Comparison of ENCODE assay signal across 8 cellular contexts in genomic region chr19:44752816-44753618, GRCh38. TPM values are rescaled to one million over a fixed set of nuclear protein-coding genes. Genes with fewer than 3 reads are reported as not detected.
DNase-seq lines count a peak whose midpoint lies in the region; ATAC-seq lines count a peak whose summit lies in the region.

No MANE protein-coding gene starts in this region.

- H3K27ac Mint-ChIP-seq in activated CD4-positive, alpha-beta memory T cell treated with anti-CD3 and anti-CD28 coated beads for 36 hours, result peak overlapping the region; percentile 99
- peak overlapping the region; percentile 95 to 97 for H3K27ac Mint-ChIP-seq in effector memory CD8-positive, alpha-beta T cell

- POLR2A ChIA-PET in activated CD4-positive, alpha-beta memory T cell treated with anti-CD3 and anti-CD28 coated beads for 36 hours (lab: Charles Lee), result interaction anchor here (0.6 to 2.1 kb wide), 6 partner anchors 12 to 1133 kb away, joined by 3 to 19 read pairs (median 6); partner anchors contain the start of gene IRF2BP1

- peak overlapping the region; percentile 93 for H3K4me3 Mint-ChIP-seq in activated CD4-positive, alpha-beta memory T cell treated with anti-CD3 and anti-CD28 coated beads for 36 hours
- H3K4me3 Mint-ChIP-seq in effector memory CD8-positive, alpha-beta T cell, result peak overlapping the region; percentile 89 to 92

- H3K9me3 Mint-ChIP-seq in activated CD4-positive, alpha-beta memory T cell treated with anti-CD3 and anti-CD28 coated beads for 36 hours, result no peaks in the 10 kb centered on the region
- no peaks in the 10 kb centered on the region for H3K9me3 Mint-ChIP-seq in effector memory CD8-positive, alpha-beta T cell

- peak; percentile 96 for DNase-seq in A172 (ENCODE audit: low spot score)
- peak; percentile 66 for DNase-seq in NCI-H748 treated with DMSO at 0.1 percent for 48 hours (lab: John Stamatoyannopoulos, UW)
- peak; percentile 99 for DNase-seq in activated CD4-positive, alpha-beta memory T cell treated with anti-CD3 and anti-CD28 coated beads for 36 hours
- DNase-seq in effector memory CD8-positive, alpha-beta T cell, result peak; percentile 94 to 95 (median 94)
- peak; percentile 96 for DNase-seq in mesenteric fat pad (ENCODE audit: low spot score)
- DNase-seq in stimulated activated CD8-positive, alpha-beta memory T cell treated with anti-CD3 and anti-CD28 coated beads, Interleukin-15, amount 100 ng/mL, for 24 hours (ENCODE audit: low read depth), result peak; percentile 75

- H3K36me3 Mint-ChIP-seq in activated CD4-positive, alpha-beta memory T cell treated with anti-CD3 and anti-CD28 coated beads for 36 hours, result peaks cover 77% of the 10 kb centered on the region
- peaks cover 81% of the 10 kb centered on the region for H3K36me3 Mint-ChIP-seq in effector memory CD8-positive, alpha-beta T cell (ENCODE audit: insufficient read depth)

- no peaks in the 10 kb centered on the region for H3K27me3 Mint-ChIP-seq in activated CD4-positive, alpha-beta memory T cell treated with anti-CD3 and anti-CD28 coated beads for 36 hours
- H3K27me3 Mint-ChIP-seq in effector memory CD8-positive, alpha-beta T cell, result no peaks in the 10 kb centered on the region

- H3K4me1 Mint-ChIP-seq in activated CD4-positive, alpha-beta memory T cell treated with anti-CD3 and anti-CD28 coated beads for 36 hours (ENCODE audit: low read depth), result peaks cover 52% of the 10 kb centered on the region
- H3K4me1 Mint-ChIP-seq in effector memory CD8-positive, alpha-beta T cell (ENCODE audit: low read depth in 2 of 2), result peaks cover 52 to 54% of the 10 kb centered on the region in 2 donors

- CTCF ChIA-PET in activated CD4-positive, alpha-beta memory T cell treated with anti-CD3 and anti-CD28 coated beads for 36 hours (lab: Charles Lee), result interaction anchor here (0.7 to 5.3 kb wide), 5 partner anchors 18 to 63 kb away, joined by 3 to 50 read pairs (median 5); no protein-coding TSS in a partner anchor

- intact Hi-C loops in activated CD4-positive, alpha-beta memory T cell treated with anti-CD3 and anti-CD28 coated beads for 36 hours (cut with micrococcal nuclease), result loop anchor here (1.0 to 5.0 kb wide), 4 partner anchors 17 to 424 kb away; partner anchors contain the start of genes BLOC1S3, TOMM40 and TRAPPC6A

- ATAC-seq in GM18517 (IDR thresholded peaks at IDR 0.05; ENCODE audit: unreplicated experiment) (peak; percentile 68), HG03039 (IDR thresholded peaks at IDR 0.05; ENCODE audit: unreplicated experiment) (peak; percentile 47)
- peak; percentile 76 for ATAC-seq in effector memory CD8-positive, alpha-beta T cell (replicated peaks)

RNA-seq across cellular contexts. Expression of gene BCL3, which starts 4.5 kb away (rescaled TPM):
- total RNA-seq in A172 (2014; rRNA removed; shearing (Covaris generic)), result 4.4 and 7.0 TPM in 2 replicates
- 10 to 100 TPM; 75.0 to 79.6 TPM for total RNA-seq in activated CD4-positive, alpha-beta memory T cell treated with anti-CD3 and anti-CD28 coated beads for 36 hours
- 73.8 TPM for total RNA-seq in mesenteric fat pad

RNA-seq across cellular contexts. Expression of gene CBLC, which starts 24.7 kb away (rescaled TPM):
- not detected in 2 replicates for total RNA-seq in A172 (2014; rRNA removed; shearing (Covaris generic))
- not detected for total RNA-seq in activated CD4-positive, alpha-beta memory T cell treated with anti-CD3 and anti-CD28 coated beads for 36 hours
- total RNA-seq in mesenteric fat pad, result not detected

RNA-seq across cellular contexts. Expression of gene CEACAM16, which starts 54.1 kb away (rescaled TPM):
- total RNA-seq in A172 (2014; rRNA removed; shearing (Covaris generic)), result not detected in 2 replicates
- total RNA-seq in activated CD4-positive, alpha-beta memory T cell treated with anti-CD3 and anti-CD28 coated beads for 36 hours, result not detected
- total RNA-seq in mesenteric fat pad, result not detected

RNA-seq across cellular contexts. Expression of gene BCAM, which starts 55.9 kb away (rescaled TPM):
- total RNA-seq in A172 (2014; rRNA removed; shearing (Covaris generic)), result 8.2 and 11.2 TPM in 2 replicates
- total RNA-seq in activated CD4-positive, alpha-beta memory T cell treated with anti-CD3 and anti-CD28 coated beads for 36 hours, result not detected
- total RNA-seq in mesenteric fat pad, result 42.3 TPM

Comparison
In these comparisons a context has a peak if more than half of its experiments do, and no peak if none do; other contexts are left out.
1. Peak in every context shown above with its lines: DNase-seq and ATAC-seq.